In the genomic region with DNA sequence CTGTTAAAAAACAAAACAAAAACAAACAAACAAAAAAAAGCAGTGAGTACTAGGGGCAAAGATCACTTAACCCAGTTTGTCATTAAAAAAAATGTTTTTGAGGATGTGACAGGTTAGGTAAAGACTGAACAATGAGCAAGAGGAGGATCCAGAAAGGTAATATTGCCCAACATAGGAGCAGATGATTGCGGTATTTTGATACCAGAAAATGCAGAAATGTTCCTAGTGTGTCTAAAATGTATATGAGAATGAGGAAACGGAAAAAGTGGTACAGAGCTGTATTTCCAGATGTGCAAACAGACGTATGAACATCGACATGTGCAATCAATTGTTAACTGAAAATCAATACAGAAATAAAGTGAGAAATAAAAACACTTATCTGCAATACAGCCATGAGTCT, we compare ENCODE assay signal across 19 cellular contexts. TPM values are rescaled to one million over a fixed set of nuclear protein-coding genes. Genes with fewer than 3 reads are reported as not detected.
"Had no signal": no experiment of that assay in that cellular context is flagged by ENCODE, and none has a peak within 500 bp of the region (broad histone marks: within the 10 kb centered on the region; RNA-seq: fewer than 3 reads in every experiment).

No MANE protein-coding gene starts in this region.

- H3K9me3 ChIP-seq: esophagus muscularis mucosa, mucosa of descending colon, tibial artery, uterus had no signal

- H3K27ac ChIP-seq: esophagus muscularis mucosa, hepatocyte, parathyroid adenoma, tibial artery, uterus had no signal

- H3K4me2 ChIP-seq: hepatocyte had no signal

- H3K4me1 ChIP-seq: esophagus muscularis mucosa, parathyroid adenoma, tibial artery, uterus had no signal

- ATAC-seq: activated naive CD4-positive, alpha-beta T cell treated with anti-CD3 and anti-CD28 coated beads, Interleukin-2, amount 50 U/mL, for 72 hours; left lobe of liver; mucosa of descending colon; naive thymus-derived CD8-positive, alpha-beta T cell had no signal

- H3K27me3 ChIP-seq: hepatocyte, uterus had no signal

- H3K27ac Mint-ChIP-seq: activated CD4-positive, alpha-beta memory T cell treated with anti-CD3 and anti-CD28 coated beads for 36 hours; activated naive CD4-positive, alpha-beta T cell treated with anti-CD3 and anti-CD28 coated beads, Interleukin-2, amount 50 U/mL, for 72 hours; activated T-cell treated with anti-CD3 and anti-CD28 coated beads, Interleukin-2, amount 50 U/mL, for 24 hours had no signal

- H3K36me3 Mint-ChIP-seq: activated CD4-positive, alpha-beta memory T cell treated with anti-CD3 and anti-CD28 coated beads for 36 hours; activated naive CD4-positive, alpha-beta T cell treated with anti-CD3 and anti-CD28 coated beads, Interleukin-2, amount 50 U/mL, for 72 hours; naive thymus-derived CD8-positive, alpha-beta T cell had no signal

- H3K9me3 Mint-ChIP-seq: activated CD4-positive, alpha-beta memory T cell treated with anti-CD3 and anti-CD28 coated beads for 36 hours; activated naive CD4-positive, alpha-beta T cell treated with anti-CD3 and anti-CD28 coated beads, Interleukin-2, amount 50 U/mL, for 72 hours; activated T-cell treated with anti-CD3 and anti-CD28 coated beads, Interleukin-2, amount 50 U/mL, for 24 hours; naive thymus-derived CD8-positive, alpha-beta T cell had no signal

- H3K79me2 ChIP-seq: hepatocyte, parathyroid adenoma had no signal

- H3K36me3 ChIP-seq: esophagus muscularis mucosa, tibial artery, uterus had no signal

- H3K4me3 ChIP-seq: esophagus muscularis mucosa, hepatocyte, mucosa of descending colon, tibial artery, uterus had no signal

- H3K9ac ChIP-seq: parathyroid adenoma had no signal

- DNase-seq: activated CD4-positive, alpha-beta memory T cell treated with anti-CD3 and anti-CD28 coated beads for 36 hours; activated effector memory CD4-positive, alpha-beta T cell treated with Interleukin-2 at 50 U/mL for 16 hours; activated T-cell treated with anti-CD3 and anti-CD28 coated beads, Interleukin-2, amount 50 U/mL, for 24 hours; amniotic stem cell; mammary epithelial cell; mucosa of descending colon; naive thymus-derived CD8-positive, alpha-beta T cell; stimulated activated CD4-positive, alpha-beta T cell treated with anti-CD3 and anti-CD28 coated beads, Interleukin-2, amount 100 ng/mL, for 48 hours; stimulated activated naive CD4-positive, alpha-beta T cell; uterus had no signal

- H3K4me3 Mint-ChIP-seq: activated CD4-positive, alpha-beta memory T cell treated with anti-CD3 and anti-CD28 coated beads for 36 hours; activated T-cell treated with anti-CD3 and anti-CD28 coated beads, Interleukin-2, amount 50 U/mL, for 24 hours; naive thymus-derived CD8-positive, alpha-beta T cell had no signal

- H2AFZ ChIP-seq: hepatocyte, parathyroid adenoma had no signal

RNA-seq across cellular contexts. Expression of a gene that starts 4.9 kb away (rescaled TPM):
- total RNA-seq: activated CD4-positive, alpha-beta memory T cell treated with anti-CD3 and anti-CD28 coated beads for 36 hours; activated naive CD4-positive, alpha-beta T cell treated with anti-CD3 and anti-CD28 coated beads, Interleukin-2, amount 50 U/mL, for 72 hours; cardiac septum; esophagus muscularis mucosa; glomerular endothelial cell; hepatocyte; left lobe of liver; mammary epithelial cell; mucosa of descending colon; renal cortical epithelial cell; uterus had no signal

RNA-seq across cellular contexts. Expression of a gene that starts 20.9 kb away (rescaled TPM):
- total RNA-seq: glomerular endothelial cell, mammary epithelial cell, renal cortical epithelial cell had no signal

RNA-seq across cellular contexts. Expression of a gene that starts 30.9 kb away (rescaled TPM):
- total RNA-seq: activated CD4-positive, alpha-beta memory T cell treated with anti-CD3 and anti-CD28 coated beads for 36 hours; activated naive CD4-positive, alpha-beta T cell treated with anti-CD3 and anti-CD28 coated beads, Interleukin-2, amount 50 U/mL, for 72 hours; glomerular endothelial cell; hepatocyte; mammary epithelial cell; naive thymus-derived CD8-positive, alpha-beta T cell; renal cortical epithelial cell had no signal
